ENCODE assay signal across 9 cellular contexts in genomic region chr11:31106963-31107576, GRCh38.
A peak's percentile ranks its signal among the peaks of the same experiment; 100 is the strongest.
DNase-seq lines count a peak whose midpoint lies in the region; ATAC-seq and TF ChIP-seq lines count a peak whose summit lies in the region.
"Had no signal": no experiment of that assay in that cellular context is flagged by ENCODE, and none has a peak within 500 bp of the region (broad histone marks: within the 10 kb centered on the region; RNA-seq: fewer than 3 reads in every experiment).

No MANE protein-coding gene starts in this region.

- H3K9me3 Mint-ChIP-seq in natural killer cell, result no peaks in the 10 kb centered on the region
- no peaks in the 10 kb centered on the region for H3K9me3 Mint-ChIP-seq in natural killer cell treated with Interleukin-12 subunit alpha and Interleukin-12 subunit beta and Interleukin-15 and Interleukin-18, amount 100 ng/mL, for 72 hours

- H3K4me1 Mint-ChIP-seq in natural killer cell, result no peaks in the 10 kb centered on the region
- no peaks in the 10 kb centered on the region for H3K4me1 Mint-ChIP-seq in natural killer cell treated with Interleukin-12 subunit alpha and Interleukin-12 subunit beta and Interleukin-15 and Interleukin-18, amount 100 ng/mL, for 72 hours (ENCODE audit: low read depth in 2 of 2)

- H3K27me3 Mint-ChIP-seq in natural killer cell (ENCODE audit: low read depth in 2 of 2), result no peaks in the 10 kb centered on the region
- H3K27me3 Mint-ChIP-seq in natural killer cell treated with Interleukin-12 subunit alpha and Interleukin-12 subunit beta and Interleukin-15 and Interleukin-18, amount 100 ng/mL, for 72 hours, result no peaks in the 10 kb centered on the region

- no peaks in the 10 kb centered on the region for H3K36me3 Mint-ChIP-seq in natural killer cell
- H3K36me3 Mint-ChIP-seq in natural killer cell treated with Interleukin-12 subunit alpha and Interleukin-12 subunit beta and Interleukin-15 and Interleukin-18, amount 100 ng/mL, for 72 hours, result no peaks in the 10 kb centered on the region

- ATAC-seq in natural killer cell (peak in 1 of 3 donors; percentile 41), HG02759 (IDR thresholded peaks at IDR 0.05; ENCODE audit: unreplicated experiment) (peak; percentile 94)
- ATAC-seq in natural killer cell treated with Interleukin-12 subunit alpha and Interleukin-12 subunit beta and Interleukin-15 and Interleukin-18, amount 100 ng/mL, for 72 hours, result no peak

- TF ChIP-seq CTCF in natural killer cell (IDR thresholded peaks at IDR 0.05), result peak; percentile 35
- peak; percentile 79 for TF ChIP-seq CTCF in liver (IDR thresholded peaks at IDR 0.05; ENCODE audit: low read depth, low read length, missing input control)

- H3K27me3 ChIP-seq in liver (ENCODE audit: control insufficient read depth in 4 of 4, insufficient read depth in 4 of 4, low read length in 3 of 4), result no peaks in the 10 kb centered on the region
- H3K27me3 ChIP-seq: neutrophil had no signal

- DNase-seq in natural killer cell (no peak), NCI-H146 (lab: John Stamatoyannopoulos, UW) (peak; percentile 84), T-helper 22 cell (ENCODE audit: low read depth) (peak; percentile 1), cerebellum (ENCODE audit: low spot score) (peak; percentile 24)
- DNase-seq in natural killer cell treated with Interleukin-12 subunit alpha and Interleukin-12 subunit beta and Interleukin-15 and Interleukin-18, amount 100 ng/mL, for 72 hours (ENCODE audit: low spot score), result no peak
- peak; percentile 3 for DNase-seq in stimulated activated CD8-positive, alpha-beta memory T cell treated with anti-CD3 and anti-CD28 coated beads, Interleukin-4, amount 100 ng/mL, for 24 hours (ENCODE audit: low read depth)

- WGBS in liver, result 7% methylated on average over 5 of the region's 5 CpGs

- H3K4me3 Mint-ChIP-seq in natural killer cell, result no peak overlapping the region
- no peak overlapping the region for H3K4me3 Mint-ChIP-seq in natural killer cell treated with Interleukin-12 subunit alpha and Interleukin-12 subunit beta and Interleukin-15 and Interleukin-18, amount 100 ng/mL, for 72 hours

- peak; percentile 91 to 93 for TF ChIP-seq RAD21 in liver (IDR thresholded peaks at IDR 0.05)

- intact Hi-C loops in natural killer cell (cut with micrococcal nuclease), result loop anchor here (5.0 kb wide), 1 partner anchor 1070 kb away; no protein-coding TSS in a partner anchor

- no peaks in the 10 kb centered on the region for H3K9me3 ChIP-seq in liver (ENCODE audit: control insufficient read depth in 4 of 4, low read length in 3 of 4)
- H3K9me3 ChIP-seq: neutrophil had no signal

- H3K4me1 ChIP-seq in liver (ENCODE audit: control insufficient read depth in 4 of 4, insufficient read depth in 4 of 4, low read length in 3 of 4), result peaks cover 1 to 13% (median 5%) of the 10 kb centered on the region in 4 donors

- H3K27ac Mint-ChIP-seq in natural killer cell, result no peak overlapping the region
- H3K27ac Mint-ChIP-seq in natural killer cell treated with Interleukin-12 subunit alpha and Interleukin-12 subunit beta and Interleukin-15 and Interleukin-18, amount 100 ng/mL, for 72 hours, result no peak overlapping the region

- peak overlapping the region in 1 of 3 donors; percentile 24 for H3K4me3 ChIP-seq in liver (ENCODE audit: low read depth in 1 of 3, low read length in 3 of 3)

- no peak overlapping the region for H3K27ac ChIP-seq in liver (ENCODE audit: low read depth in 1 of 2, low read length in 2 of 2)
- H3K27ac ChIP-seq: neutrophil had no signal

- no peaks in the 10 kb centered on the region for H3K36me3 ChIP-seq in liver (ENCODE audit: control insufficient read depth in 4 of 4, insufficient read depth in 3 of 4, low read depth in 1 of 4, low read length in 3 of 4)
- H3K36me3 ChIP-seq: neutrophil had no signal

- H3K9ac ChIP-seq in liver (ENCODE audit: low read depth in 1 of 2, low read length in 2 of 2), result peak overlapping the region in 1 of 2 donors; percentile 19

TF ChIP-seq in liver, 16 proteins besides CTCF, POLR2A, EP300 and RAD21:
- no peak for TF ChIP-seq ATF3 (IDR thresholded peaks at IDR 0.05)
- TF ChIP-seq HNF4A (conservative IDR thresholded peaks at IDR 0.05), result peak; percentile 25 to 33

Comparison
In these comparisons a context has a peak if more than half of its experiments do, and no peak if none do; other contexts are left out.
1. DNase-seq: peak in NCI-H146 (single experiment), T-helper 22 cell (single experiment), cerebellum (single experiment) and stimulated activated CD8-positive, alpha-beta memory T cell treated with anti-CD3 and anti-CD28 coated beads, Interleukin-4, amount 100 ng/mL, for 24 hours (single experiment); none in natural killer cell (single experiment) and natural killer cell treated with Interleukin-12 subunit alpha and Interleukin-12 subunit beta and Interleukin-15 and Interleukin-18, amount 100 ng/mL, for 72 hours (single experiment).